16 cellular contexts compared by ENCODE assay signal in genomic region chr4:139311909-139312308, GRCh38. TPM values are rescaled to one million over a fixed set of nuclear protein-coding genes. Genes with fewer than 3 reads are reported as not detected.
DNase-seq lines count a peak whose midpoint lies in the region; ATAC-seq and TF ChIP-seq lines count a peak whose summit lies in the region.
"Had no signal": no experiment of that assay in that cellular context is flagged by ENCODE, and none has a peak within 500 bp of the region (broad histone marks: within the 10 kb centered on the region; RNA-seq: fewer than 3 reads in every experiment).

No MANE protein-coding gene starts in this region.

- no peaks in the 10 kb centered on the region for H3K9me3 ChIP-seq in Loucy (ENCODE audit: insufficient read depth, low read depth, low read length)
- H3K9me3 ChIP-seq in smooth muscle cell (replicated peaks; ENCODE audit: low read depth): no peaks in the 10 kb centered on the region
- no peaks in the 10 kb centered on the region for H3K9me3 ChIP-seq in lower lobe of right lung
- H3K9me3 ChIP-seq: prostate gland had no signal

- H3K27ac ChIP-seq in smooth muscle cell (ENCODE audit: low read depth) (peak overlapping the region; percentile 28), lower lobe of right lung (no peak overlapping the region)
- H3K27ac ChIP-seq: HL-60, prostate gland had no signal

- H2AFZ ChIP-seq in Loucy (ENCODE audit: low read length): no peak overlapping the region
- H2AFZ ChIP-seq in smooth muscle cell (ENCODE audit: low read depth): no peak overlapping the region

- ATAC-seq in central memory CD8-positive, alpha-beta T cell (replicated peaks; ENCODE audit: extremely low read depth, poor library complexity, severe bottlenecking): no peak
- ATAC-seq in lower lobe of right lung: no peak
- ATAC-seq: stimulated activated naive CD8-positive, alpha-beta T cell treated with anti-CD3 and anti-CD28 coated beads, Interleukin-15, Interleukin-2, amounts not matched to agents 100 U/mL and 50 U/mL, for 24 hours had no signal

- H3K27me3 ChIP-seq in Loucy (ENCODE audit: insufficient read depth, low read length, poor library complexity, severe bottlenecking) (no peaks in the 10 kb centered on the region), smooth muscle cell (ENCODE audit: low read depth) (no peaks in the 10 kb centered on the region), lower lobe of right lung (ENCODE audit: low read depth) (no peaks in the 10 kb centered on the region)

- intact Hi-C loops in lower lobe of right lung (cut with DNase I): no loop called here
- intact Hi-C loops in head of caudate nucleus (cut with DNase I): no loop called here

- H3K27me3 Mint-ChIP-seq in activated T-cell treated with anti-CD3 and anti-CD28 coated beads, Interleukin-2, amount 50 U/mL, for 24 hours: no peaks in the 10 kb centered on the region
- no peaks in the 10 kb centered on the region for H3K27me3 Mint-ChIP-seq in central memory CD8-positive, alpha-beta T cell

- no peaks in the 10 kb centered on the region for H3K9me2 ChIP-seq in Loucy (replicated peaks; ENCODE audit: low read depth, low read length)

- H3K4me3 Mint-ChIP-seq in activated T-cell treated with anti-CD3 and anti-CD28 coated beads, Interleukin-2, amount 50 U/mL, for 24 hours: no peak overlapping the region
- no peak overlapping the region for H3K4me3 Mint-ChIP-seq in central memory CD8-positive, alpha-beta T cell

- peaks cover 69% of the 10 kb centered on the region for H3K36me3 Mint-ChIP-seq in activated T-cell treated with anti-CD3 and anti-CD28 coated beads, Interleukin-2, amount 50 U/mL, for 24 hours (ENCODE audit: low read depth)
- H3K36me3 Mint-ChIP-seq in central memory CD8-positive, alpha-beta T cell (ENCODE audit: insufficient read depth): peaks cover 7% of the 10 kb centered on the region

- DNase-seq in activated T-cell treated with anti-CD3 and anti-CD28 coated beads, Interleukin-2, amount 50 U/mL, for 24 hours: no peak
- DNase-seq in activated T-cell treated with anti-CD3 and anti-CD28 coated beads, Interleukin-2, amount 50 U/mL, for 1 hour: no peak
- DNase-seq in central memory CD8-positive, alpha-beta T cell (ENCODE audit: low spot score in 2 of 2): no peak
- DNase-seq in smooth muscle cell (lab: John Stamatoyannopoulos, UW; ENCODE audit: unreplicated experiment): no peak
- no peak for DNase-seq in lower lobe of right lung
- DNase-seq in head of caudate nucleus: no peak
- no peak for DNase-seq in MV-4-11 (lab: John Stamatoyannopoulos, UW)
- DNase-seq: activated CD4-positive, CD25-positive, alpha-beta regulatory T cell treated with anti-CD3 and anti-CD28 coated beads, Interleukin-2, amount 50 U/mL, for 72 hours; KBM-7; NCI-H1105; stimulated activated CD4-positive, alpha-beta T cell treated with anti-CD3 and anti-CD28 coated beads, Interleukin-12 subunit alpha, Interleukin-12 subunit beta, amount 100 ng/mL, for 4 hours; stimulated activated naive CD8-positive, alpha-beta T cell treated with anti-CD3 and anti-CD28 coated beads, Interleukin-15, Interleukin-2, amounts not matched to agents 100 U/mL and 50 U/mL, for 24 hours had no signal

- no peak overlapping the region for H3K4me3 ChIP-seq in Loucy (ENCODE audit: low read length, poor library complexity, severe bottlenecking)
- no peak overlapping the region for H3K4me3 ChIP-seq in smooth muscle cell
- H3K4me3 ChIP-seq in lower lobe of right lung: no peak overlapping the region
- H3K4me3 ChIP-seq: prostate gland had no signal

- H4K20me1 ChIP-seq in Loucy (ENCODE audit: insufficient read depth, low read length, poor library complexity, severe bottlenecking) (peaks cover 82% of the 10 kb centered on the region), smooth muscle cell (ENCODE audit: low read depth) (peaks cover 87% of the 10 kb centered on the region)

- H3K9ac ChIP-seq in Loucy (ENCODE audit: low read depth, low read length, poor library complexity, severe bottlenecking) (no peak overlapping the region), smooth muscle cell (ENCODE audit: low read depth) (no peak overlapping the region)

- peaks cover 77% of the 10 kb centered on the region for H3K4me1 Mint-ChIP-seq in activated T-cell treated with anti-CD3 and anti-CD28 coated beads, Interleukin-2, amount 50 U/mL, for 24 hours (ENCODE audit: low read depth)
- H3K4me1 Mint-ChIP-seq in central memory CD8-positive, alpha-beta T cell: peaks cover 69% of the 10 kb centered on the region

- H3F3A ChIP-seq in Loucy (ENCODE audit: low read depth) (peaks cover 6% of the 10 kb centered on the region; the same call in 1 of the 2 replicates), smooth muscle cell (ENCODE audit: low read depth) (no peaks in the 10 kb centered on the region)

- H3K9me3 Mint-ChIP-seq in activated T-cell treated with anti-CD3 and anti-CD28 coated beads, Interleukin-2, amount 50 U/mL, for 24 hours: no peaks in the 10 kb centered on the region
- no peaks in the 10 kb centered on the region for H3K9me3 Mint-ChIP-seq in central memory CD8-positive, alpha-beta T cell

- H3K4me1 ChIP-seq in Loucy (ENCODE audit: insufficient read depth, low read length, poor library complexity, severe bottlenecking) (peaks cover 40% of the 10 kb centered on the region), smooth muscle cell (ENCODE audit: low read depth) (peaks cover 11% of the 10 kb centered on the region), lower lobe of right lung (peaks cover 43% of the 10 kb centered on the region)
- H3K4me1 ChIP-seq: prostate gland had no signal

- no peaks in the 10 kb centered on the region for H3K36me3 ChIP-seq in Loucy (ENCODE audit: insufficient read depth, low read length)
- no peaks in the 10 kb centered on the region for H3K36me3 ChIP-seq in smooth muscle cell (ENCODE audit: low read depth)
- no peaks in the 10 kb centered on the region for H3K36me3 ChIP-seq in lower lobe of right lung
- H3K36me3 ChIP-seq: prostate gland had no signal

- peak overlapping the region; percentile 0 for H3K27ac Mint-ChIP-seq in activated T-cell treated with anti-CD3 and anti-CD28 coated beads, Interleukin-2, amount 50 U/mL, for 24 hours
- H3K27ac Mint-ChIP-seq in central memory CD8-positive, alpha-beta T cell (ENCODE audit: low read depth): peak overlapping the region; percentile 68

- 95% methylated on average over 3 of the region's 3 CpGs for WGBS in smooth muscle cell (ENCODE audit: low lambda C conversion rate)

- H3K79me2 ChIP-seq in Loucy (ENCODE audit: insufficient read depth, low read length) (peaks cover 100% of the 10 kb centered on the region), smooth muscle cell (ENCODE audit: low read depth) (peaks cover 98% of the 10 kb centered on the region)

- no peak for TF ChIP-seq CTCF in Loucy (conservative IDR thresholded peaks at IDR 0.05; ENCODE audit: low read length)
- TF ChIP-seq CTCF in smooth muscle cell (IDR thresholded peaks at IDR 0.05; ENCODE audit: borderline replicate concordance, insufficient read depth, poor library complexity, severe bottlenecking): no peak
- TF ChIP-seq CTCF in lower lobe of right lung (IDR thresholded peaks at IDR 0.05): no peak

- H3K4me2 ChIP-seq in Loucy (ENCODE audit: low read depth, low read length, poor library complexity, severe bottlenecking): peak overlapping the region; percentile 14
- H3K4me2 ChIP-seq in smooth muscle cell: no peak overlapping the region

RNA-seq across cellular contexts. Expression of gene NDUFC1, which starts 9.6 kb away (rescaled TPM):
- total RNA-seq in smooth muscle cell: 54.0 and 56.8 TPM in 2 replicates
- 169 and 196 TPM in 2 replicates for polyA plus RNA-seq in smooth muscle cell
- total RNA-seq in lower lobe of right lung: 52.0 TPM

RNA-seq across cellular contexts. Expression of gene NAA15, which starts 10.6 kb away (rescaled TPM):
- total RNA-seq in smooth muscle cell (27.0 and 36.7 TPM in 2 replicates), lower lobe of right lung (31.2 TPM)
- 20.5 and 21.7 TPM in 2 replicates for polyA plus RNA-seq in smooth muscle cell

RNA-seq across cellular contexts. Expression of gene MGARP, which starts 31.9 kb away (rescaled TPM):
- total RNA-seq in smooth muscle cell (0.36 TPM in 1 of 2 replicates, not detected in the other), lower lobe of right lung (not detected)
- polyA plus RNA-seq in smooth muscle cell: 0.21 and 0.39 TPM in 2 replicates
- total RNA-seq: T-helper 1 cell treated with Interleukin-12 subunit alpha and Interleukin-12 subunit beta and Interleukin-4 antibody, amounts not matched to agents 30 ng/mL and 1 ng/mL, for 36 hours had no signal
